ENCODE assay signal across 11 cellular contexts in the genomic region with DNA sequence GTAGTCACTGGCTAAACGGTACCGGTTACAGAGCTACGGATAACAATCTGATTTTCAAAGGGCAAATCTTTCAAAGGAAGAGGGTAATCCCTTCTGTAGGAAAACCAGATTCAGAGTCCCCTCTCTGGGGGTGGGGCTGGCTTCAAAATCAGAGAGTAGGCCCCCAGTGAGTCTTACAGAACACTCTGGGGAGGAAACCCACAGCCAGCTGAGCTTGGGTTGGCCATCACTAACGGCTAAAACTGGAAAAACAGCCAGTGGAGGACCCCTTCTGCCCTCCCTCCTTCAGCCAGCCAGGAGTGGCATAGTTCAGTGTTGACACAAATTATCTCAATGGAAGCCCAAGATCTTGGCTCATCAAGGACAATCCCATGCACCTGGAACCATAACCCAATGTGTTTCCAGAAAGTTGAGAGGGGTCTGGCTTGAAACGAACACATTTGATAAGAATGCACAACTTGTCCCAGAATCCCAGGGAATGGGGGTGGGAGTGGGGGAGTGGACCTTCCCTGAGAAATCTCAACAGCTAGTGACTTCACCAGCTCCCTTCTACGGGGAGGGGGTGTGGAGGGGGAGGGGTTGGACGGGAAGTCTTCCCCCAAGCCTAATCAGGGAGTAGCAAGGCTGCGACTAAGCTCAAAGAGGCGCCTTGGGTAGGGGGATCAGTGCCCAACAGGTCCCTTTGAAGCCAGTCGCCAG. TPM values are rescaled to one million over a fixed set of nuclear protein-coding genes. Genes with fewer than 3 reads are reported as not detected.
DNase-seq lines count a peak whose midpoint lies in the region; ATAC-seq and TF ChIP-seq lines count a peak whose summit lies in the region.
"Had no signal": no experiment of that assay in that cellular context is flagged by ENCODE, and none has a peak within 500 bp of the region (broad histone marks: within the 10 kb centered on the region; RNA-seq: fewer than 3 reads in every experiment).

No MANE protein-coding gene starts in this region.

- no peak for DNase-seq in activated naive CD4-positive, alpha-beta T cell treated with anti-CD3 and anti-CD28 coated beads, Interleukin-2, amount 50 U/mL, for 16 hours
- DNase-seq in glutamatergic neuron (no peak), nephron progenitor cell (peak; percentile 41), upper lobe of right lung (no peak), NOMO-1 treated with dmso at 0.1 percent for 144 hours (lab: John Stamatoyannopoulos, UW; ENCODE audit: unreplicated experiment) (no peak)
- DNase-seq in activated CD4-positive, alpha-beta T cell treated with anti-CD3 and anti-CD28 coated beads, Interleukin-2, amount 50 U/mL, for 1 hour: no peak
- DNase-seq: KBM-7 had no signal

- H3K27ac ChIP-seq in upper lobe of right lung: peak overlapping the region; percentile 83

- H3K27me3 Mint-ChIP-seq in activated naive CD4-positive, alpha-beta T cell treated with anti-CD3 and anti-CD28 coated beads, Interleukin-2, amount 50 U/mL, for 24 hours: peaks cover 18% of the 10 kb centered on the region
- H3K27me3 Mint-ChIP-seq in glutamatergic neuron (ENCODE audit: unreplicated experiment) (peaks cover 10% of the 10 kb centered on the region), nephron progenitor cell (ENCODE audit: low read depth, poor library complexity) (peaks cover 11% of the 10 kb centered on the region)

- H3K4me1 Mint-ChIP-seq in activated naive CD4-positive, alpha-beta T cell treated with anti-CD3 and anti-CD28 coated beads, Interleukin-2, amount 50 U/mL, for 24 hours: peaks cover 11% of the 10 kb centered on the region
- H3K4me1 Mint-ChIP-seq in glutamatergic neuron (ENCODE audit: low read depth, unreplicated experiment) (peaks cover 2% of the 10 kb centered on the region), nephron progenitor cell (peaks cover 81% of the 10 kb centered on the region)

- H3K9me3 ChIP-seq in upper lobe of right lung: no peaks in the 10 kb centered on the region

- H3K36me3 Mint-ChIP-seq in activated naive CD4-positive, alpha-beta T cell treated with anti-CD3 and anti-CD28 coated beads, Interleukin-2, amount 50 U/mL, for 24 hours: no peaks in the 10 kb centered on the region
- H3K36me3 Mint-ChIP-seq in glutamatergic neuron (ENCODE audit: unreplicated experiment): no peaks in the 10 kb centered on the region
- H3K36me3 Mint-ChIP-seq in nephron progenitor cell (ENCODE audit: low read depth): peaks cover 7% of the 10 kb centered on the region

- H3K36me3 ChIP-seq in upper lobe of right lung: no peaks in the 10 kb centered on the region

- peaks cover 19% of the 10 kb centered on the region for H3K27me3 ChIP-seq in upper lobe of right lung

- intact Hi-C loops in upper lobe of right lung (cut with DNase I): no loop called here

- no peak overlapping the region for H3K27ac Mint-ChIP-seq in activated naive CD4-positive, alpha-beta T cell treated with anti-CD3 and anti-CD28 coated beads, Interleukin-2, amount 50 U/mL, for 24 hours
- no peak overlapping the region for H3K27ac Mint-ChIP-seq in glutamatergic neuron (ENCODE audit: unreplicated experiment)
- no peak overlapping the region for H3K27ac Mint-ChIP-seq in nephron progenitor cell

- H3K4me3 Mint-ChIP-seq in activated naive CD4-positive, alpha-beta T cell treated with anti-CD3 and anti-CD28 coated beads, Interleukin-2, amount 50 U/mL, for 24 hours: peak overlapping the region; percentile 5
- H3K4me3 Mint-ChIP-seq in glutamatergic neuron (ENCODE audit: unreplicated experiment) (peak overlapping the region; percentile 63), nephron progenitor cell (peak overlapping the region; percentile 88)

- TF ChIP-seq CTCF in glutamatergic neuron (IDR thresholded peaks at IDR 0.05; ENCODE audit: partially characterized antibody, unreplicated experiment) (no peak), nephron progenitor cell (IDR thresholded peaks at IDR 0.05) (no peak), upper lobe of right lung (IDR thresholded peaks at IDR 0.05) (no peak)

- ATAC-seq in upper lobe of right lung (peak; percentile 7), GM18520 (IDR thresholded peaks at IDR 0.05; ENCODE audit: unreplicated experiment) (no peak)

- H3K4me3 ChIP-seq in upper lobe of right lung: peak overlapping the region; percentile 49

- no peaks in the 10 kb centered on the region for H3K9me3 Mint-ChIP-seq in activated naive CD4-positive, alpha-beta T cell treated with anti-CD3 and anti-CD28 coated beads, Interleukin-2, amount 50 U/mL, for 24 hours
- H3K9me3 Mint-ChIP-seq in glutamatergic neuron (ENCODE audit: unreplicated experiment): peaks cover 2% of the 10 kb centered on the region
- H3K9me3 Mint-ChIP-seq in nephron progenitor cell: no peaks in the 10 kb centered on the region

- H3K4me1 ChIP-seq in upper lobe of right lung: peaks cover 17% of the 10 kb centered on the region

RNA-seq across cellular contexts. Expression of a gene that starts 1.0 kb away (rescaled TPM):
- total RNA-seq in glutamatergic neuron (ENCODE audit: unreplicated experiment) (0.44 TPM), upper lobe of right lung (20.2 TPM)

RNA-seq across cellular contexts. Expression of a gene that starts 9.8 kb away (rescaled TPM):
- not detected for total RNA-seq in glutamatergic neuron (ENCODE audit: unreplicated experiment)
- total RNA-seq in upper lobe of right lung: not detected
- total RNA-seq: NCI-H460, subcutaneous adipose tissue had no signal

RNA-seq across cellular contexts. Expression of a gene that starts 21.6 kb away (rescaled TPM):
- not detected for total RNA-seq in glutamatergic neuron (ENCODE audit: unreplicated experiment)
- total RNA-seq in upper lobe of right lung: 3.8 TPM
- total RNA-seq: subcutaneous adipose tissue had no signal

RNA-seq across cellular contexts. Expression of a gene that starts 37.3 kb away (rescaled TPM):
- total RNA-seq in glutamatergic neuron (ENCODE audit: unreplicated experiment) (12.6 TPM), upper lobe of right lung (13.7 TPM)

RNA-seq across cellular contexts. Expression of a gene that starts 48.2 kb away (rescaled TPM):
- total RNA-seq in glutamatergic neuron (ENCODE audit: unreplicated experiment) (4.6 TPM), upper lobe of right lung (4.9 TPM)

Comparison
In these comparisons a context has a peak if more than half of its experiments do, and no peak if none do; other contexts are left out.
1. H3K4me3 Mint-ChIP-seq: peak in every context shown above with its lines; median percentile 88 in nephron progenitor cell; 63 in glutamatergic neuron; 5 in activated naive CD4-positive, alpha-beta T cell treated with anti-CD3 and anti-CD28 coated beads, Interleukin-2, amount 50 U/mL, for 24 hours.
2. RNA of a gene that starts 1.0 kb away (total RNA-seq): 20.2 TPM in upper lobe of right lung (single experiment); 0.44 TPM in glutamatergic neuron (single experiment); every median in the first group is over 10 times any median in the second.